In the genomic region with DNA sequence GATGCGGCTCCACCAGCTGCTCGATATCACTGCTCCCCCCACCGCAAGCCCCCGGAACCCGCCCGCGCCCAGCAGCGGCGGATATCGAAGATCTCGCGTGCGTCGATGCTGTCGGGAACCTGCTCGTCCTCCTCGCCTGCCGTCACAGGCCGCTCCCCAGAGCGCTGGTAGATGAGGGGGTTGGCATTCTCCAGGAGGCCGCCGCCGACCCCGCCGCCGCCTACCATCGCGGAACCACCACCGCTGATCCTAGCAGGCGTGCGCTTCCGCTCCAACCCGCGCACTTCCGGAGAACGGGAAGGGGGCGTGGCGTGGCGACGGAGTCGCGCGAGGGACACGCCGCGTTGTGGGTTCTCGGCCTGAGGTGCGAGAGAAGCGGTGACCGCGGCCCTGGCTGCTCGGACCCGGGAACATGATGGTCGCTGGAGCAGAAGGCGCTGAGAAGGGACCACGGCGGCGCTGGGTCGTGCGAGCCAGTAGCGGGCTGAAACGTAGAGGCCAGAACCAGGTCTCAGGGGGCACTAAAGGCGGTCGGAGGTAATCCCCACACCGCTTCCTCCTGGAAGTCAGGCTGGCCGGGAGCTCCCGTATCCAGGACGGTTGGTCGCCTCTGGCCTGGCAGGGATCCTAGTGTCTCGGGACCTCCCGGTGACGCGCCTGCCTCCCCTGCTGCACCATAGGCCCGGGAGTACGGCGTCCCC, we compare ENCODE assay signal across 8 cellular contexts. TPM values are rescaled to one million over a fixed set of nuclear protein-coding genes. Genes with fewer than 3 reads are reported as not detected.
DNase-seq lines count a peak whose midpoint lies in the region; ATAC-seq and TF ChIP-seq lines count a peak whose summit lies in the region.

Gene CIAO2B (minus strand): TSS at position 265 of the 701 bp plus-strand sequence. CDS start 38 bp downstream, at position 227.

- peaks cover 9% of the 10 kb centered on the region for H3K27me3 Mint-ChIP-seq in HFFc6 (ENCODE audit: insufficient read depth)
- H3K27me3 Mint-ChIP-seq in activated naive CD8-positive, alpha-beta T cell treated with anti-CD3 and anti-CD28 coated beads, Interleukin-2, amount 50 U/mL, for 24 hours = no peaks in the 10 kb centered on the region

- H3K79me1 ChIP-seq in trophoblast cell (ENCODE audit: low read length) = peaks cover 8% of the 10 kb centered on the region

- H3K79me2 ChIP-seq in trophoblast cell (ENCODE audit: control insufficient read depth, insufficient read depth, low read length, poor library complexity) = peaks cover 9% of the 10 kb centered on the region

- H2AFZ ChIP-seq in trophoblast cell (ENCODE audit: insufficient read depth, low read length, poor library complexity) = peak within 1 kb of the TSS; percentile 98

- peak; percentile 82 for TF ChIP-seq POLR2A in NB4 (IDR thresholded peaks at IDR 0.05; ENCODE audit: extremely low read depth, insufficient read length)

- H3K9me3 ChIP-seq in trophoblast cell (ENCODE audit: insufficient read depth, low read depth, low read length) = no peaks in the 10 kb centered on the region
- no peaks in the 10 kb centered on the region for H3K9me3 ChIP-seq in tibial artery

- peak within 1 kb of the TSS; percentile 95 for H4K8ac ChIP-seq in trophoblast cell (ENCODE audit: low read depth, low read length)

- peak; percentile 80 for ATAC-seq in activated naive CD8-positive, alpha-beta T cell treated with anti-CD3 and anti-CD28 coated beads, Interleukin-2, amount 50 U/mL, for 24 hours
- ATAC-seq in Right ventricle myocardium superior (ENCODE audit: poor library complexity) = peak; percentile 86

- H3K4me3 Mint-ChIP-seq in HFFc6 = peak within 1 kb of the TSS; percentile 98
- peak within 1 kb of the TSS; percentile 98 for H3K4me3 Mint-ChIP-seq in activated naive CD8-positive, alpha-beta T cell treated with anti-CD3 and anti-CD28 coated beads, Interleukin-2, amount 50 U/mL, for 24 hours

- H3K4me1 ChIP-seq in trophoblast cell (ENCODE audit: control insufficient read depth in 1 of 2, insufficient read depth in 2 of 2, low read length in 2 of 2) (peaks cover 15 to 16% of the 10 kb centered on the region in 2 experiments), tibial artery (peaks cover 4 to 45% (median 35%) of the 10 kb centered on the region in 4 donors)

- WGBS in trophoblast cell (ENCODE audit: extremely low coverage, insufficient coverage, insufficient read length) = no CpG with 5 or more reads among the region's 76 CpGs

- peak within 1 kb of the TSS; percentile 91 for H4K91ac ChIP-seq in trophoblast cell (ENCODE audit: low read depth, low read length)

- H3K27ac Mint-ChIP-seq in HFFc6 = peak within 1 kb of the TSS; percentile 93
- H3K27ac Mint-ChIP-seq in activated naive CD8-positive, alpha-beta T cell treated with anti-CD3 and anti-CD28 coated beads, Interleukin-2, amount 50 U/mL, for 24 hours = peak within 1 kb of the TSS; percentile 96

- peaks cover 56% of the 10 kb centered on the region for H3K4me1 Mint-ChIP-seq in HFFc6 (ENCODE audit: low read depth)
- peaks cover 51% of the 10 kb centered on the region for H3K4me1 Mint-ChIP-seq in activated naive CD8-positive, alpha-beta T cell treated with anti-CD3 and anti-CD28 coated beads, Interleukin-2, amount 50 U/mL, for 24 hours

- peak within 1 kb of the TSS; percentile 62 for H3K23ac ChIP-seq in trophoblast cell (ENCODE audit: low read length)

- H3K9ac ChIP-seq in trophoblast cell (ENCODE audit: low read length) = peak within 1 kb of the TSS; percentile 98

- peak within 1 kb of the TSS; percentile 84 for H3K4me3 ChIP-seq in NB4 (ENCODE audit: low read depth, low read length)
- peak within 1 kb of the TSS; percentile 97 for H3K4me3 ChIP-seq in trophoblast cell (ENCODE audit: low read depth, low read length)
- peak within 1 kb of the TSS; percentile 95 to 97 for H3K4me3 ChIP-seq in tibial artery

- peaks cover 33% of the 10 kb centered on the region for H3K36me3 Mint-ChIP-seq in HFFc6 (ENCODE audit: low read depth)
- peaks cover 15% of the 10 kb centered on the region for H3K36me3 Mint-ChIP-seq in activated naive CD8-positive, alpha-beta T cell treated with anti-CD3 and anti-CD28 coated beads, Interleukin-2, amount 50 U/mL, for 24 hours (ENCODE audit: low read depth)

- peak within 1 kb of the TSS; percentile 91 for H4K12ac ChIP-seq in trophoblast cell (ENCODE audit: low read depth, low read length)

- H3K27ac ChIP-seq in trophoblast cell (ENCODE audit: low read depth, low read length) = peak within 1 kb of the TSS; percentile 46
- H3K27ac ChIP-seq in tibial artery = peak within 1 kb of the TSS; percentile 95 to 97

- H2AK5ac ChIP-seq in trophoblast cell (ENCODE audit: low read length) = peak within 1 kb of the TSS; percentile 96

- peak within 1 kb of the TSS; percentile 81 for H3K4me2 ChIP-seq in trophoblast cell (ENCODE audit: low read length)

- peaks cover 16% of the 10 kb centered on the region in 2 experiments for H3K36me3 ChIP-seq in trophoblast cell (ENCODE audit: control insufficient read depth in 1 of 2, insufficient read depth in 2 of 2, low read length in 2 of 2)
- peaks cover 0 to 47% (median 15%) of the 10 kb centered on the region in 3 donors for H3K36me3 ChIP-seq in tibial artery

- peak within 1 kb of the TSS; percentile 85 for H3K4ac ChIP-seq in trophoblast cell (ENCODE audit: low read depth, low read length)

- H3K27me3 ChIP-seq in trophoblast cell (ENCODE audit: insufficient read depth, low read length) = no peaks in the 10 kb centered on the region
- H3K27me3 ChIP-seq in tibial artery = no peaks in the 10 kb centered on the region

- no peaks in the 10 kb centered on the region for H3K9me3 Mint-ChIP-seq in HFFc6
- no peaks in the 10 kb centered on the region for H3K9me3 Mint-ChIP-seq in activated naive CD8-positive, alpha-beta T cell treated with anti-CD3 and anti-CD28 coated beads, Interleukin-2, amount 50 U/mL, for 24 hours

- intact Hi-C loops in Right ventricle myocardium superior (cut with DNase I) (no loop called here), tibial artery (cut with DNase I; ENCODE audit: low total_unique reads) (loop anchor here (2.0 kb wide), 1 partner anchor 39 kb away; no protein-coding TSS in a partner anchor)

- TF ChIP-seq CTCF in GM10266 (IDR thresholded peaks at IDR 0.05; ENCODE audit: control insufficient read depth, insufficient read depth, low read depth, missing control alignments) (no peak), HFFc6 (IDR thresholded peaks at IDR 0.05) (no peak), NB4 (IDR thresholded peaks at IDR 0.05; ENCODE audit: low read depth, low read length) (no peak), tibial artery (IDR thresholded peaks at IDR 0.05) (no peak)

- peak within 1 kb of the TSS; percentile 98 for H3K18ac ChIP-seq in trophoblast cell (ENCODE audit: low read length)

- H2BK12ac ChIP-seq in trophoblast cell (ENCODE audit: low read length) = no peak within 1 kb of the TSS

- H2BK120ac ChIP-seq in trophoblast cell (ENCODE audit: insufficient read depth, low read length, poor library complexity) = peak within 1 kb of the TSS; percentile 74

- peak within 1 kb of the TSS; percentile 58 for H2BK5ac ChIP-seq in trophoblast cell (ENCODE audit: low read depth, low read length, poor library complexity)

- peak; percentile 90 for DNase-seq in GM10266 (ENCODE audit: extremely low spot score)
- peak; percentile 80 for DNase-seq in HFFc6
- peak; percentile 91 for DNase-seq in NB4 (ENCODE audit: low read depth)
- DNase-seq in T follicular helper cell (ENCODE audit: low read depth) = peak; percentile 82
- DNase-seq in activated naive CD8-positive, alpha-beta T cell treated with anti-CD3 and anti-CD28 coated beads, Interleukin-2, amount 50 U/mL, for 24 hours = peak; percentile 93
- peak; percentile 95 for DNase-seq in Right ventricle myocardium superior
- DNase-seq in trophoblast cell = peak; percentile 74 to 90
- peak; percentile 86 to 94 for DNase-seq in tibial artery

- peak within 1 kb of the TSS; percentile 96 for H3K14ac ChIP-seq in trophoblast cell (ENCODE audit: low read length)

RNA-seq across cellular contexts. Expression of gene CIAO2B, which starts in this region (rescaled TPM):
- 100 to 1,000 TPM in 2 of 6 experiments, 10 to 100 TPM in 4; 90.9 to 108 (median 98.6) TPM for total RNA-seq in HFFc6 (2021; fragmentation: NEBNext Ultra II Directional; extraction: Animal tissue kit (Norgen Biotek cat#: 25700))
- total RNA-seq in Right ventricle myocardium superior = 103 TPM
- polyA plus RNA-seq in trophoblast cell (2013) = 77.2 and 77.9 TPM in 2 replicates

Comparison
In these comparisons a context has a peak if more than half of its experiments do, and no peak if none do; other contexts are left out.
1. Peak in every context shown above with its lines: DNase-seq, ATAC-seq, H3K4me3 ChIP-seq and H3K27ac ChIP-seq.